Comparison of ENCODE assay signal across 16 cellular contexts in genomic region chr19:22807061-22807835, GRCh38. TPM values are rescaled to one million over a fixed set of nuclear protein-coding genes. Genes with fewer than 3 reads are reported as not detected.
A peak's percentile ranks its signal among the peaks of the same experiment; 100 is the strongest.
DNase-seq lines count a peak whose midpoint lies in the region; TF ChIP-seq lines count a peak whose summit lies in the region.
"Had no signal": no experiment of that assay in that cellular context is flagged by ENCODE, and none has a peak within 500 bp of the region (broad histone marks: within the 10 kb centered on the region; RNA-seq: fewer than 3 reads in every experiment).

No MANE protein-coding gene starts in this region.

- TF ChIP-seq EP300 in esophagus muscularis mucosa (IDR thresholded peaks at IDR 0.05) = no peak

- DNase-seq in activated gamma-delta T cell (lab: John Stamatoyannopoulos, UW) (peak; percentile 5), activated gamma-delta T cell treated with Interleukin-2 at 50 U/mL for 16 hours (no peak), right atrium auricular region (ENCODE audit: low spot score) (peak; percentile 52), cardiac septum (ENCODE audit: low spot score) (no peak), osteocyte (ENCODE audit: extremely low spot score, unreplicated experiment) (peak; percentile 83), esophagus muscularis mucosa (ENCODE audit: extremely low spot score) (no peak)
- no peak for DNase-seq in T-helper 2 cell treated with Interferon-gamma antibody and Interleukin-4, amounts not matched to agents 5 μg/mL and 100 μg/mL, for 36 hours (ENCODE audit: low spot score)
- DNase-seq: Caco-2; CD8-positive, alpha-beta memory T cell; DND-41; GDM1; H7 had no signal

- intact Hi-C loops in cardiac septum (cut with DNase I) = no loop called here
- intact Hi-C loops in esophagus muscularis mucosa (cut with DNase I) = no loop called here

- no peaks in the 10 kb centered on the region for H3K4me1 Mint-ChIP-seq in osteocyte (ENCODE audit: unreplicated experiment)
- no peaks in the 10 kb centered on the region for H3K4me1 Mint-ChIP-seq in T-helper 2 cell treated with Interferon-gamma antibody and Interleukin-4, amounts not matched to agents 5 μg/mL and 100 μg/mL, for 36 hours (ENCODE audit: low read depth)
- H3K4me1 Mint-ChIP-seq: CD8-positive, alpha-beta memory T cell; GM23338 had no signal

- no peak overlapping the region for H3K27ac Mint-ChIP-seq in osteocyte (ENCODE audit: unreplicated experiment)
- H3K27ac Mint-ChIP-seq in T-helper 2 cell treated with Interferon-gamma antibody and Interleukin-4, amounts not matched to agents 5 μg/mL and 100 μg/mL, for 36 hours = no peak overlapping the region
- H3K27ac Mint-ChIP-seq: CD8-positive, alpha-beta memory T cell; GM23338 had no signal

- H3K27me3 ChIP-seq in right atrium auricular region (no peaks in the 10 kb centered on the region), esophagus muscularis mucosa (peaks cover 0 to 36% (median 6%) of the 10 kb centered on the region in 4 donors)

- H3K4me3 ChIP-seq in right atrium auricular region (peak overlapping the region in 1 of 2 donors; percentile 18), esophagus muscularis mucosa (peak overlapping the region in 1 of 4 donors; percentile 19)
- H3K4me3 ChIP-seq: GM23338 had no signal

- no peaks in the 10 kb centered on the region for H3K36me3 Mint-ChIP-seq in osteocyte (ENCODE audit: unreplicated experiment)
- no peaks in the 10 kb centered on the region for H3K36me3 Mint-ChIP-seq in T-helper 2 cell treated with Interferon-gamma antibody and Interleukin-4, amounts not matched to agents 5 μg/mL and 100 μg/mL, for 36 hours (ENCODE audit: low read depth)
- H3K36me3 Mint-ChIP-seq: CD8-positive, alpha-beta memory T cell had no signal

- no peaks in the 10 kb centered on the region for H3K27me3 Mint-ChIP-seq in osteocyte (ENCODE audit: unreplicated experiment)
- H3K27me3 Mint-ChIP-seq in T-helper 2 cell treated with Interferon-gamma antibody and Interleukin-4, amounts not matched to agents 5 μg/mL and 100 μg/mL, for 36 hours (ENCODE audit: low read depth) = no peaks in the 10 kb centered on the region

- WGBS in esophagus muscularis mucosa = 10% methylated on average over 3 of the region's 72 CpGs

- H3K27ac ChIP-seq in right atrium auricular region (no peak overlapping the region), esophagus muscularis mucosa (replicated peaks in 1 of 4) (no peak overlapping the region)
- H3K27ac ChIP-seq: 22Rv1 had no signal

- no peak for TF ChIP-seq POLR2A in esophagus muscularis mucosa (IDR thresholded peaks at IDR 0.05; ENCODE audit: low read depth)

- H3K4me1 ChIP-seq in right atrium auricular region = peaks cover 0 to 9% of the 10 kb centered on the region in 2 donors
- H3K4me1 ChIP-seq in esophagus muscularis mucosa = peaks cover 0 to 9% (median 6%) of the 10 kb centered on the region in 4 donors
- H3K4me1 ChIP-seq: Caco-2 had no signal

- TF ChIP-seq CTCF in right atrium auricular region (IDR thresholded peaks at IDR 0.05) (no peak), osteocyte (IDR thresholded peaks at IDR 0.05) (no peak), esophagus muscularis mucosa (IDR thresholded peaks at IDR 0.05) (no peak)

- peaks cover 0 to 8% of the 10 kb centered on the region in 2 donors for H3K9me3 ChIP-seq in right atrium auricular region
- peaks cover 0 to 4% (median 0%) of the 10 kb centered on the region in 4 donors for H3K9me3 ChIP-seq in esophagus muscularis mucosa
- H3K9me3 ChIP-seq: Caco-2 had no signal

- H3K4me3 Mint-ChIP-seq in osteocyte (ENCODE audit: unreplicated experiment) = no peak overlapping the region
- no peak overlapping the region for H3K4me3 Mint-ChIP-seq in T-helper 2 cell treated with Interferon-gamma antibody and Interleukin-4, amounts not matched to agents 5 μg/mL and 100 μg/mL, for 36 hours
- H3K4me3 Mint-ChIP-seq: CD8-positive, alpha-beta memory T cell; GM23338 had no signal

- no peaks in the 10 kb centered on the region for H3K36me3 ChIP-seq in right atrium auricular region
- no peaks in the 10 kb centered on the region for H3K36me3 ChIP-seq in esophagus muscularis mucosa

- H3K9me3 Mint-ChIP-seq in osteocyte (ENCODE audit: unreplicated experiment) = peaks cover 24% of the 10 kb centered on the region
- peaks cover 39% of the 10 kb centered on the region for H3K9me3 Mint-ChIP-seq in T-helper 2 cell treated with Interferon-gamma antibody and Interleukin-4, amounts not matched to agents 5 μg/mL and 100 μg/mL, for 36 hours

RNA-seq across cellular contexts. Expression of gene ZNF99, which starts 23.3 kb away (rescaled TPM):
- total RNA-seq in right atrium auricular region = under 1 TPM in 1 of 2 donors, not detected in 1; 0.11 TPM
- 0.11 TPM for total RNA-seq in cardiac septum
- total RNA-seq in osteocyte = not detected in 2 replicates
- total RNA-seq in esophagus muscularis mucosa = under 1 TPM in 3 of 4 donors, not detected in 1; under 0.01 to 0.29 (median under 0.01) TPM
- total RNA-seq: A673; Caco-2; CD8-positive, alpha-beta memory T cell; H7; HT1080 had no signal

RNA-seq across cellular contexts. Expression of gene ZNF723, which starts 24.8 kb away (rescaled TPM):
- total RNA-seq in right atrium auricular region (not detected), cardiac septum (not detected), osteocyte (not detected in 2 replicates), esophagus muscularis mucosa (not detected)
- total RNA-seq: A673; Caco-2; CD8-positive, alpha-beta memory T cell; H7; HT1080 had no signal

Comparison
In these comparisons a context has a peak if more than half of its experiments do, and no peak if none do; other contexts are left out.
1. DNase-seq: peak in activated gamma-delta T cell (single experiment), right atrium auricular region (single experiment) and osteocyte (single experiment); none in activated gamma-delta T cell treated with Interleukin-2 at 50 U/mL for 16 hours (single experiment), cardiac septum (single experiment), esophagus muscularis mucosa (single experiment) and T-helper 2 cell treated with Interferon-gamma antibody and Interleukin-4, amounts not matched to agents 5 μg/mL and 100 μg/mL, for 36 hours (single experiment).